In genomic region chr15:85002517-85002916, GRCh38 we compare ENCODE assay signal across 1 cellular context.
TF ChIP-seq lines count a peak whose summit lies in the region.

No MANE protein-coding gene starts in this region.

TF ChIP-seq in K562, 482 proteins besides CTCF, POLR2A, EP300 and RAD21 (continued from another document):
- TF ChIP-seq ZNF175 (CRISPR knock-in tag; IDR thresholded peaks at IDR 0.05; ENCODE audit: low read depth) (no peak), ZFP1 (CRISPR knock-in tag; IDR thresholded peaks at IDR 0.05) (peak; percentile 25; the same call in 1 of the 2 replicates)
